In the genomic region with DNA sequence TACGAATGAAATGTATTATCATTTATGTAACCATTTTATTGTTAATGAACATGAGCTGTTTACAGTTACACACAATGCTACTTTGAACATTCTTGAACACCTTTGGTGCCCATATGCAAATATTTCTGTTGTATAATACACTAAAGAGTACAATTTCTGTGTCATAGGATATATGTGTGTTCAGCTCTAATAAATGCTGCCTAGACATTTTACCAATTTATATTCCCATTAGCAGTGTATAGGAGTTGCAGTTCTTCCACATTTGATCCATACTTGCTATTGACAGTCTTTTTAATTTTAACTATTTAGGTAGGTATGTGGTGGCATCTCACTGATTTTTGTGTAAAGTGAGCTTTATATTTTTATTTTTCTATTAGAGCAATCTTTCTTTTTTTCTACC, we compare ENCODE assay signal across 26 cellular contexts.
"Had no signal": no experiment of that assay in that cellular context is flagged by ENCODE, and none has a peak within 500 bp of the region (broad histone marks: within the 10 kb centered on the region; RNA-seq: fewer than 3 reads in every experiment).

No MANE protein-coding gene starts in this region.

- H3K27me3 ChIP-seq: colonic mucosa, dorsolateral prefrontal cortex, esophagus muscularis mucosa, esophagus squamous epithelium, foreskin keratinocyte, gastrocnemius medialis, gastroesophageal sphincter, heart left ventricle, heart right ventricle had no signal

- H3K36me3 ChIP-seq: colonic mucosa, esophagus muscularis mucosa, esophagus squamous epithelium, gastrocnemius medialis, gastroesophageal sphincter, heart left ventricle, heart right ventricle had no signal

- H3K4me1 ChIP-seq: colonic mucosa, esophagus muscularis mucosa, esophagus squamous epithelium, foreskin keratinocyte, gastrocnemius medialis, gastroesophageal sphincter, heart left ventricle had no signal

- H3K9me3 ChIP-seq: colonic mucosa, esophagus muscularis mucosa, esophagus squamous epithelium, gastrocnemius medialis, gastroesophageal sphincter, heart left ventricle, heart right ventricle had no signal

- H3K27ac ChIP-seq: colonic mucosa, coronary artery, dorsolateral prefrontal cortex, epithelial cell of prostate, esophagus muscularis mucosa, esophagus squamous epithelium, foreskin keratinocyte, gastrocnemius medialis, gastroesophageal sphincter, heart left ventricle, heart right ventricle had no signal

- H3K4me3 ChIP-seq: colonic mucosa, coronary artery, dorsolateral prefrontal cortex, esophagus muscularis mucosa, esophagus squamous epithelium, gastrocnemius medialis, gastroesophageal sphincter, heart left ventricle, heart right ventricle had no signal

- H3K27ac Mint-ChIP-seq: dendritic cell treated with granulocyte-macrophage colony-stimulating factor and Interleukin-4, amounts not matched to agents 40 ng/mL and 50 ng/mL, for 4 days; effector memory CD8-positive, alpha-beta T cell; endodermal cell had no signal

- H3K9me3 Mint-ChIP-seq: dendritic cell treated with granulocyte-macrophage colony-stimulating factor and Interleukin-4, amounts not matched to agents 40 ng/mL and 50 ng/mL, for 4 days; endodermal cell had no signal

- H3K27me3 Mint-ChIP-seq: dendritic cell treated with granulocyte-macrophage colony-stimulating factor and Interleukin-4, amounts not matched to agents 40 ng/mL and 50 ng/mL, for 4 days; effector memory CD8-positive, alpha-beta T cell had no signal

- ATAC-seq: effector memory CD8-positive, alpha-beta T cell; esophagus mucosa; foreskin keratinocyte; gastrocnemius medialis; gastroesophageal sphincter; heart left ventricle; heart right ventricle had no signal

- H3K4me1 Mint-ChIP-seq: endodermal cell had no signal

- FAIRE-seq: endometrium, endothelial cell of umbilical vein had no signal

- DNase-seq: colonic mucosa; cortex of kidney; dermis blood vessel endothelial cell; dorsolateral prefrontal cortex; effector CD4-positive, alpha-beta T cell; effector memory CD4-positive, alpha-beta T cell; effector memory CD8-positive, alpha-beta T cell; endodermal cell; erythroblast; esophagus squamous epithelium; foreskin fibroblast; foreskin keratinocyte; foreskin melanocyte; gastrocnemius medialis; glutamatergic neuron; head of caudate nucleus; heart left ventricle; heart right ventricle had no signal

- H3K4me3 Mint-ChIP-seq: dendritic cell treated with granulocyte-macrophage colony-stimulating factor and Interleukin-4, amounts not matched to agents 40 ng/mL and 50 ng/mL, for 4 days; effector memory CD8-positive, alpha-beta T cell; endodermal cell had no signal
